8 cellular contexts compared by ENCODE assay signal in the genomic region with DNA sequence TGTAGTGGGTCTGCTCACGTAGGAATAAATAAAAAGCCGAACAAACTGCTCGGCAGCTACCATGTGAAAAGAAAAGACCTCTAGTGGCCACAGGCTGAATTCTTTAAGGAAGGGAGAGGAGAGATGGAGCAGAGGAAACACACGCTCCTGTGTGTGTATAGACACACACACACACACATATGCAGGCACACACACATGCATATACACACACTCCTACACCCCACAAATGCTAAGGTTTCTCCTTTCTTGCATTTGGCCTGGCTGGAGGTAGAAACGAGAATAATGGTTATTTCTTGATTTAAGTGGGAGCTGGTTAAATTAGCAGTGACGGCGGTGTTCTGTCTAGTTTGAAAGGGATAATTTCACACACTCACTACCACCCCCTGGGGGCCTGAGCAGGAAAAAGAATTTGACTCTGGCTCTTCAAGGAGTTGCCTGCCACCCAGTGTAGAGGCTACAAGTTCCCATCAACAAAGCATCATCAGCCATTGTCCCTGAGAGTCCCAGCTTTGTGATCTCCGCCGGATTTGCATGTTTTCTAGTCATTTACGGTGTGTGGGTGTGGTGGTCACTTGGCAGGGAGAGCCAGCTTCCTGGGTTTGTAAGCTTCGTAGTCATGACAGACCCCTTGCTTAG. TPM values are rescaled to one million over a fixed set of nuclear protein-coding genes. Genes with fewer than 3 reads are reported as not detected.
DNase-seq lines count a peak whose midpoint lies in the region; ATAC-seq, FAIRE-seq and TF ChIP-seq lines count a peak whose summit lies in the region.

Gene INSYN2B, minus strand, starts transcription at position 78 of the 636 bp plus-strand sequence. CDS start 96,597 bp downstream, outside the sequence.

- no peaks in the 10 kb centered on the region for H3K36me3 ChIP-seq in PC-9 (ENCODE audit: low read depth)

- BruUV-seq in PC-9 (replicated peaks; lab: Mats Ljungman, UMichigan), result no TSS peak

- TF ChIP-seq CTCF in A549 (IDR thresholded peaks at IDR 0.05) (peak; percentile 97), GM12864 (IDR thresholded peaks at IDR 0.05; ENCODE audit: low read depth, low read length, missing control alignments) (peak; percentile 54), PC-9 (conservative IDR thresholded peaks at IDR 0.05) (peak; percentile 86)

- H3K27ac ChIP-seq in A549 (peak within 1 kb of the TSS; percentile 34 to 72; a peak in 5 of 6 replicates), PC-9 (peak within 1 kb of the TSS; percentile 27)

- 10% methylated on average over 11 of the region's 11 CpGs for WGBS in A549 (ENCODE audit: missing lambda C conversion rate)

- POLR2A ChIA-PET in A549 (lab: Yijun Ruan, JAX), result interaction anchor here (0.8 to 1.8 kb wide), 4 partner anchors 274 to 397 kb away, joined by 3 to 10 read pairs (median 6); partner anchors contain the start of gene SPDL1
- POLR2A ChIA-PET in PC-9 (lab: Charles Lee; ENCODE audit: unreplicated experiment), result interaction anchor here (0.5 to 0.6 kb wide), 2 partner anchors 262 to 629 kb away, joined by 3 to 4 read pairs; no protein-coding TSS in a partner anchor

- H3K9me2 ChIP-seq in PC-9 (ENCODE audit: insufficient read depth), result no peaks in the 10 kb centered on the region

- peak; percentile 81 to 86 for DNase-seq in A549 (ENCODE audit: low read depth in 1 of 2, low spot score in 1 of 2)
- peak; percentile 24 for DNase-seq in GM12864 (ENCODE audit: low read depth)
- DNase-seq in HPDE6-E6E7 (ENCODE audit: extremely low spot score), result peak; percentile 77
- DNase-seq in PC-9, result peak; percentile 66 to 73
- DNase-seq in dedifferentiated amniotic fluid mesenchymal stem cell (ENCODE audit: extremely low spot score), result peak; percentile 91
- peak; percentile 93 for DNase-seq in left kidney (ENCODE audit: low read depth, low spot score)
- peak; percentile 60 for DNase-seq in stimulated activated CD8-positive, alpha-beta memory T cell treated with anti-CD3 and anti-CD28 coated beads, Interleukin-4, amount 100 ng/mL, for 48 hours

- H3K4me3 ChIP-seq in A549 (peak within 1 kb of the TSS; percentile 38), GM12864 (ENCODE audit: low read depth, low read length) (no peak within 1 kb of the TSS), PC-9 (peak within 1 kb of the TSS; percentile 56)

- H3K9me3 ChIP-seq in A549 (no peaks in the 10 kb centered on the region), PC-9 (ENCODE audit: insufficient read depth, low read depth) (no peaks in the 10 kb centered on the region)

- H3K4me1 ChIP-seq in A549 (peaks cover 18% of the 10 kb centered on the region), PC-9 (replicated peaks; ENCODE audit: insufficient read depth) (peaks cover 41% of the 10 kb centered on the region)

- CTCF ChIA-PET in A549 (lab: Yijun Ruan, JAX) (interaction anchor here (0.6 to 3.0 kb wide), 116 partner anchors 8 to 1300 kb away, joined by 3 to 59 read pairs (median 5); partner anchors contain the start of gene SPDL1), PC-9 (lab: Charles Lee) (interaction anchor here (0.6 to 1.9 kb wide), 10 partner anchors 9 to 1158 kb away, joined by 3 to 15 read pairs (median 4); partner anchors contain the start of gene SPDL1)

- H3K4me2 ChIP-seq in A549, result peak within 1 kb of the TSS; percentile 74
- H3K4me2 ChIP-seq in PC-9, result peak within 1 kb of the TSS; percentile 74

- no peak for FAIRE-seq in A549 (lab: Jason Lieb, UNC)

- peak within 1 kb of the TSS; percentile 81 for H2AFZ ChIP-seq in PC-9

- H3F3A ChIP-seq in PC-9 (ENCODE audit: insufficient read depth, low read depth), result peaks cover 23% of the 10 kb centered on the region

- no peaks in the 10 kb centered on the region for H3K27me3 ChIP-seq in PC-9 (ENCODE audit: insufficient read depth, low read depth)

- intact Hi-C loops in PC-9 (cut with micrococcal nuclease; ENCODE audit: unreplicated experiment), result loop anchor here (1.0 to 10.0 kb wide), 6 partner anchors 176 to 993 kb away; partner anchors contain the start of gene SPDL1

- H3K79me2 ChIP-seq in PC-9 (ENCODE audit: low read depth), result peaks cover 14% of the 10 kb centered on the region

- TF ChIP-seq POLR2A in A549 (IDR thresholded peaks at IDR 0.05; ENCODE audit: low read length), result no peak

- ATAC-seq in A549, result peak; percentile 94 to 97
- no peak for ATAC-seq in GM21367 (IDR thresholded peaks at IDR 0.05; ENCODE audit: unreplicated experiment)

- TF ChIP-seq RAD21 in A549 (conservative IDR thresholded peaks at IDR 0.05 in 1 of 2, IDR thresholded peaks at IDR 0.05 in 1 of 2), result peak; percentile 66 to 85

- H4K20me1 ChIP-seq in PC-9 (ENCODE audit: insufficient read depth), result no peaks in the 10 kb centered on the region

- TF ChIP-seq EP300 in A549 (IDR thresholded peaks at IDR 0.05), result no peak

TF ChIP-seq in A549, 52 proteins besides CTCF, POLR2A, EP300 and RAD21:
- 0 out of 2 replicates have a peak, but pooled peaks have one; percentile 25 for TF ChIP-seq MYC (IDR thresholded peaks at IDR 0.05; ENCODE audit: borderline replicate concordance, low read length)
- no peak for TF ChIP-seq CHD4 (IDR thresholded peaks at IDR 0.05; ENCODE audit: borderline replicate concordance)
- peak; percentile 68 for TF ChIP-seq MAX (IDR thresholded peaks at IDR 0.05)
- peak in 1 of 2 experiments; percentile 19; a peak in 1 of 5 replicates for TF ChIP-seq JUN (IDR thresholded peaks at IDR 0.05)
- TF ChIP-seq SMC3 (IDR thresholded peaks at IDR 0.05), result peak; percentile 94

RNA-seq across cellular contexts. Expression of gene INSYN2B, which starts in this region (rescaled TPM):
- 0.26 and 0.38 TPM in 2 replicates for polyA plus RNA-seq in A549 (2011; rRNA removed)
- polyA plus RNA-seq in A549 (2012; cell fraction: cytosol; rRNA removed), result 0.16 and 0.26 TPM in 2 replicates
- polyA plus RNA-seq in A549 (2012; cell fraction: nucleus; rRNA removed), result 0.17 and 0.18 TPM in 2 replicates
- polyA plus RNA-seq in A549 (2017; fragmentation: RNase III; extraction: RNeasy Plus Mini Kit Qiagen cat#74134 plus additional on column Dnase treatment), result 0.41 to 0.46 TPM (median 0.45 TPM) in 3 replicates
- 0.39 and 1.0 TPM in 2 replicates for polyA minus RNA-seq in A549 (2011; rRNA and poly(A)+ RNA removed)
- 0.13 TPM in 1 of 2 replicates, not detected in the other for total RNA-seq in PC-9 (2021)

Comparison
In these comparisons a context has a peak if more than half of its experiments do, and no peak if none do; other contexts are left out.
1. Peak in DNase-seq, H3K4me3 ChIP-seq, H3K27ac ChIP-seq and H3K4me2 ChIP-seq in PC-9; RNA of the gene not detected or under 1 TPM.
2. DNase-seq: peak in every context shown above with its lines; median percentile 93 in left kidney; 91 in dedifferentiated amniotic fluid mesenchymal stem cell; 84 in A549; 77 in HPDE6-E6E7; 70 in PC-9; 60 in stimulated activated CD8-positive, alpha-beta memory T cell treated with anti-CD3 and anti-CD28 coated beads, Interleukin-4, amount 100 ng/mL, for 48 hours; 24 in GM12864.